In the genomic region with DNA sequence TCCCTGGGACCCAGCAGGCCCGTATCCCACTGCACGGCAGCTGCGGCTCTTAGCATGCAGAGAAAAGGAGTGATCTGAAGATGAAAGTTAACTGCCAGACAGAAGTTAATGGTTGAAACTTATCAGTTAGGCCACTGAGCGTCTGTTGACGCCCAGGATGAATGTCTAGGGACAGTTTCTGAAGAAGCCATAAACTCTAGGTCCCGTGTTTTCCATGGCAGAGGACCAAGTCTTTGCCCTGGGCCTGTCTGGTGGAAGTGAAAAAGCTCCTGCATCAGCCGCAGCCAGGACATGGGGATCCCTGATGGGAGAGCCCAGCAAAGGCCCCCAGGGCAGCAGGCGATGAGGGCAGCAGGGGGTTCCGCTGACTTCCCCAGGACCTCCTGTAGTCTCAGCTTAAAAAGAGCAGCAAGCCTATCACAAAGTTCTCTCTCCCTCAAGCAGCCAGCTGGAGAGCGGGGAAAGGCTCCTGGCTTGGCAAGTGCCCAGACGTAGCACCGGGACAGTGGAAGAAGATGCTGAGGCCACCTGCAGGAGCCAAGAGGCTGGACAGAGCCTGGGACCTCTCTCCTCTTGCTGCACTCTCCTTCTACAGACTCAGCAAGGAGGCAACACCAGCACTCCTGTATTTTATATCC, we compare ENCODE assay signal across 13 cellular contexts.
DNase-seq lines count a peak whose midpoint lies in the region; ATAC-seq, FAIRE-seq and TF ChIP-seq lines count a peak whose summit lies in the region.
"Had no signal": no experiment of that assay in that cellular context is flagged by ENCODE, and none has a peak within 500 bp of the region (broad histone marks: within the 10 kb centered on the region; RNA-seq: fewer than 3 reads in every experiment).

No MANE protein-coding gene starts in this region.

- H2AFZ ChIP-seq in IMR-90 (replicated peaks; ENCODE audit: low read length, poor library complexity): no peak overlapping the region

- H2BK15ac ChIP-seq in IMR-90 (ENCODE audit: low read depth, low read length): peak overlapping the region; percentile 67; the same call in 2 of the 3 replicates

- DNase-seq in A549 (ENCODE audit: low read depth in 1 of 2, low spot score in 1 of 2) (no peak), IMR-90 (no peak), cerebellar cortex (ENCODE audit: low spot score) (peak; percentile 31), nephron progenitor cell (no peak), iPS-NIHi7 (ENCODE audit: extremely low spot score) (no peak), heart left ventricle (no peak), CD1c-positive myeloid dendritic cell (ENCODE audit: extremely low spot score) (no peak), lower leg skin (ENCODE audit: low spot score in 2 of 2) (no peak)
- DNase-seq: activated naive CD4-positive, alpha-beta T cell; cerebellar nuclear complex; left ventricle myocardium superior; NCI-H1436; NCI-H526 had no signal

- H3K14ac ChIP-seq in IMR-90 (replicated peaks; ENCODE audit: low read depth, low read length): peak overlapping the region; percentile 86

- H4K20me1 ChIP-seq in IMR-90 (ENCODE audit: insufficient read depth, low read length): peaks cover 40% of the 10 kb centered on the region

- POLR2A ChIA-PET in A549 (lab: Yijun Ruan, JAX): no interaction called here
- POLR2A ChIA-PET in IMR-90 (lab: Charles Lee; ENCODE audit: unreplicated experiment): no interaction called here

- peak overlapping the region; percentile 93 for H2AK5ac ChIP-seq in IMR-90 (ENCODE audit: low read depth, low read length)

- peak overlapping the region; percentile 97 for H4K91ac ChIP-seq in IMR-90 (ENCODE audit: insufficient read depth, low read depth, low read length)

- TF ChIP-seq RAD21 in A549 (conservative IDR thresholded peaks at IDR 0.05 in 1 of 2, IDR thresholded peaks at IDR 0.05 in 1 of 2): no peak
- TF ChIP-seq RAD21 in IMR-90 (IDR thresholded peaks at IDR 0.05; ENCODE audit: low read length): no peak

- H3K4me1 ChIP-seq in A549 (peaks cover 98% of the 10 kb centered on the region), IMR-90 (ENCODE audit: control insufficient read depth, insufficient read depth, low read length) (peaks cover 52% of the 10 kb centered on the region), heart left ventricle (peaks cover 0 to 83% (median 27%) of the 10 kb centered on the region in 12 donors)

- TF ChIP-seq CTCF in A549 (IDR thresholded peaks at IDR 0.05): no peak
- TF ChIP-seq CTCF in IMR-90 (conservative IDR thresholded peaks at IDR 0.05; ENCODE audit: low read depth, low read length): no peak
- no peak for TF ChIP-seq CTCF in nephron progenitor cell (IDR thresholded peaks at IDR 0.05)
- no peak for TF ChIP-seq CTCF in heart left ventricle (IDR thresholded peaks at IDR 0.05)
- TF ChIP-seq CTCF in lower leg skin (IDR thresholded peaks at IDR 0.05): no peak

- H3K27ac ChIP-seq in A549: peak overlapping the region; percentile 52 to 76; a peak in 4 of 6 replicates
- peak overlapping the region; percentile 96 for H3K27ac ChIP-seq in IMR-90 (ENCODE audit: insufficient read depth, low read length)
- H3K27ac ChIP-seq in heart left ventricle: peak overlapping the region in 2 of 12 donors; percentile 9 to 89

- H2BK120ac ChIP-seq in IMR-90 (ENCODE audit: low read depth, low read length): peak overlapping the region; percentile 98

- H3K4me1 Mint-ChIP-seq in nephron progenitor cell: peaks cover 100% of the 10 kb centered on the region

- peak overlapping the region; percentile 66 for H3K23ac ChIP-seq in IMR-90 (ENCODE audit: low read depth, low read length)

- TF ChIP-seq EP300 in A549 (IDR thresholded peaks at IDR 0.05): no peak

- BruUV-seq in IMR-90 (replicated peaks; lab: Mats Ljungman, UMichigan): no TSS peak

- peaks cover 62% of the 10 kb centered on the region for H3K9me1 ChIP-seq in IMR-90 (ENCODE audit: insufficient read depth, low read length)

- no peak for FAIRE-seq in A549 (lab: Jason Lieb, UNC)

- H2AK9ac ChIP-seq in IMR-90 (replicated peaks; ENCODE audit: low read depth, low read length, poor library complexity): peak overlapping the region; percentile 67

- CTCF ChIA-PET in A549 (lab: Yijun Ruan, JAX): interaction anchor here (0.7 to 2.0 kb wide), 5 partner anchors 10 to 316 kb away, joined by 3 to 7 read pairs (median 4); no protein-coding TSS in a partner anchor
- CTCF ChIA-PET in IMR-90 (lab: Yijun Ruan, JAX): interaction anchor here (1.1 kb wide), 1 partner anchor 66 kb away, joined by 3 read pairs; no protein-coding TSS in a partner anchor

- peak overlapping the region; percentile 50 for H4K5ac ChIP-seq in IMR-90 (ENCODE audit: low read depth, low read length)

- H3K4me3 Mint-ChIP-seq in nephron progenitor cell: no peak overlapping the region

- peak overlapping the region; percentile 75 for H2BK20ac ChIP-seq in IMR-90 (ENCODE audit: low read depth, low read length)

- H3K27ac Mint-ChIP-seq in nephron progenitor cell: peak overlapping the region; percentile 73

- H3K9me3 ChIP-seq in A549: no peaks in the 10 kb centered on the region
- no peaks in the 10 kb centered on the region for H3K9me3 ChIP-seq in IMR-90 (ENCODE audit: control insufficient read depth, insufficient read depth, low read length)
- H3K9me3 ChIP-seq in heart left ventricle: no peaks in the 10 kb centered on the region

- H3K4me3 ChIP-seq in A549: no peak overlapping the region
- no peak overlapping the region for H3K4me3 ChIP-seq in IMR-90 (ENCODE audit: insufficient read depth, low read depth, low read length)
- no peak overlapping the region for H3K4me3 ChIP-seq in heart left ventricle
- H3K4me3 ChIP-seq in lower leg skin (ENCODE audit: low read depth, poor library complexity, severe bottlenecking): no peak overlapping the region

- TF ChIP-seq POLR2A in A549 (IDR thresholded peaks at IDR 0.05; ENCODE audit: low read length) (no peak), IMR-90 (IDR thresholded peaks at IDR 0.05; ENCODE audit: low read depth, low read length) (no peak), heart left ventricle (IDR thresholded peaks at IDR 0.05) (no peak), lower leg skin (IDR thresholded peaks at IDR 0.05) (no peak)

- dilution Hi-C loops in IMR-90 (cut with HindIII; ENCODE audit: low sequenced_read_pairs, unreplicated experiment): no loop called here

- peaks cover 24% of the 10 kb centered on the region for H3K36me3 Mint-ChIP-seq in nephron progenitor cell (ENCODE audit: low read depth)

- H3K27me3 ChIP-seq in IMR-90 (ENCODE audit: control insufficient read depth, insufficient read depth, low read length) (no peaks in the 10 kb centered on the region), heart left ventricle (no peaks in the 10 kb centered on the region)

- H3K9ac ChIP-seq in IMR-90 (ENCODE audit: low read depth, low read length): peak overlapping the region; percentile 42

- 88% methylated on average over 12 of the region's 12 CpGs for WGBS in A549 (ENCODE audit: missing lambda C conversion rate)
- WGBS in IMR-90 (ENCODE audit: extremely low coverage in 2 of 2, insufficient read length in 1 of 2), 2 experiments: 80% methylated on average over 6 of the region's 12 CpGs; no CpG with 5 or more reads in 1 of the 2 experiments
- 70 to 83% (median 76%) methylated on average over 10 to 12 of the region's 12 CpGs for WGBS in heart left ventricle, 4 donors
- WGBS in lower leg skin, 2 donors: 84 to 86% methylated on average over 12 of the region's 12 CpGs

- peak overlapping the region; percentile 38 for H2BK5ac ChIP-seq in IMR-90 (ENCODE audit: low read depth, low read length, poor library complexity, severe bottlenecking)

- peaks cover 3% of the 10 kb centered on the region for H3K27me3 Mint-ChIP-seq in nephron progenitor cell (ENCODE audit: low read depth, poor library complexity)

- intact Hi-C loops in IMR-90 (cut with micrococcal nuclease): no loop called here
- intact Hi-C loops in heart left ventricle (cut with DNase I): loop anchor here in 1 of 10 donors (5.0 kb wide), 1 partner anchor 75 kb away; no protein-coding TSS in a partner anchor
- intact Hi-C loops in lower leg skin (cut with DNase I; ENCODE audit: low total_unique reads): no loop called here

- H3K4ac ChIP-seq in IMR-90 (ENCODE audit: low read depth, low read length): peak overlapping the region; percentile 99

- H4K8ac ChIP-seq in IMR-90 (ENCODE audit: low read depth in 2 of 2, low read length in 2 of 2): peak overlapping the region; percentile 49 to 62; a peak in 3 of 4 replicates

- H3K56ac ChIP-seq in IMR-90 (ENCODE audit: extremely low read depth, insufficient read depth, low read length): 0 out of 2 replicates have a peak overlapping the region, but pooled peaks have one; percentile 17

- peak overlapping the region; percentile 50; the same call in 1 of the 2 replicates for H3K18ac ChIP-seq in IMR-90 (ENCODE audit: low read depth, low read length)

- in situ Hi-C loops in IMR-90 (cut with MboI; ENCODE audit: low sequenced_read_pairs): no loop called here

- H3K36me3 ChIP-seq in IMR-90 (ENCODE audit: control insufficient read depth, insufficient read depth, low read length): peaks cover 27% of the 10 kb centered on the region
- H3K36me3 ChIP-seq in heart left ventricle: peaks cover 0 to 11% (median 0%) of the 10 kb centered on the region in 9 donors

- H3K4me2 ChIP-seq in A549 (peak overlapping the region; percentile 60), IMR-90 (ENCODE audit: low read depth, low read length) (no peak overlapping the region; the same call in 1 of the 2 replicates)

- H3K9me3 Mint-ChIP-seq in nephron progenitor cell: no peaks in the 10 kb centered on the region

- ATAC-seq in A549: peak in 1 of 2 experiments; percentile 5; a peak in 2 of 6 replicates
- no peak for ATAC-seq in IMR-90 (ENCODE audit: low read depth)
- no peak for ATAC-seq in heart left ventricle

- H3K79me1 ChIP-seq in IMR-90 (ENCODE audit: low read depth in 1 of 2, low read length in 2 of 2): peaks cover 45 to 98% of the 10 kb centered on the region in 2 experiments

TF ChIP-seq in A549, 52 proteins besides CTCF, POLR2A, EP300 and RAD21 (continues in another document):
- TF ChIP-seq NR3C1 (IDR thresholded peaks at IDR 0.05) (no peak), ESRRA (IDR thresholded peaks at IDR 0.05; ENCODE audit: borderline replicate concordance, low read length) (no peak), FOXS1 (CRISPR knock-in tag; IDR thresholded peaks at IDR 0.05) (no peak), NPAS2 (CRISPR knock-in tag; IDR thresholded peaks at IDR 0.05; ENCODE audit: borderline replicate concordance) (no peak)
- TF ChIP-seq, protein P1, sequence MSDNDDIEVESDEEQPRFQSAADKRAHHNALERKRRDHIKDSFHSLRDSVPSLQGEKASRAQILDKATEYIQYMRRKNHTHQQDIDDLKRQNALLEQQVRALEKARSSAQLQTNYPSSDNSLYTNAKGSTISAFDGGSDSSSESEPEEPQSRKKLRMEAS (IDR thresholded peaks at IDR 0.05): no peak

TF ChIP-seq in IMR-90, 13 proteins besides CTCF, POLR2A, EP300 and RAD21 (continues in another document):
- TF ChIP-seq RFX5 (IDR thresholded peaks at IDR 0.05; ENCODE audit: low read depth, low read length) (no peak), MXI1 (IDR thresholded peaks at IDR 0.05; ENCODE audit: borderline replicate concordance, low read depth, low read length) (no peak)
